27 cellular contexts compared by ENCODE assay signal in the genomic region with DNA sequence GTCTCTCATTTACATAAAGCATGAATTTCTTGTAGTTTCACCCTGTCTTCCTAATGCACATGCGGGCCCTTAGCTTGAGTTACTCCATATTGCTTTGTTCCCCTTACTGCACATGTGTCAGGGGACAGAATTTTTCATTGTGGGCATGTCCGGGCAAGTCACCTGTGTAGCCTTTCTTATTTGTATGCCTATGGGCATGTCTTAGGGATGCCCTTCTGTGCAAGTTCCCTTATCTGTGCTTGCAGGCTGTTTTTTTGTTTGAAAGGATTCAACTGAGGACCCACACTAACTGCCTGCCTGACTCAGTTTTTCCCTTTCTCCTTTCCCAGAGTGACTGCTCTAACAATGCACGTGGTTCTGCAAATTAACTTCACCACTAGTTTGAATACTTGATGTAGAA.
"Had no signal": no experiment of that assay in that cellular context is flagged by ENCODE, and none has a peak within 500 bp of the region (broad histone marks: within the 10 kb centered on the region; RNA-seq: fewer than 3 reads in every experiment).

No MANE protein-coding gene starts in this region.

- H3K4me2 ChIP-seq: hepatocyte, smooth muscle cell had no signal

- H3K4me3 ChIP-seq: colonic mucosa, gastroesophageal sphincter, heart left ventricle, hepatocyte, left lung, pancreas, smooth muscle cell, suprapubic skin, vagina had no signal

- H3K27me3 Mint-ChIP-seq: stimulated activated naive CD8-positive, alpha-beta T cell treated with anti-CD3 and anti-CD28 coated beads, Interleukin-15, amount 100 ng/mL, for 72 hours had no signal

- H3K9me3 Mint-ChIP-seq: stimulated activated naive CD8-positive, alpha-beta T cell treated with anti-CD3 and anti-CD28 coated beads, Interleukin-15, amount 100 ng/mL, for 72 hours had no signal

- H3K27ac ChIP-seq: colonic mucosa, epithelial cell of prostate, gastroesophageal sphincter, heart left ventricle, hepatocyte, left lung, neutrophil, pancreas, suprapubic skin, vagina had no signal

- H3K4me1 ChIP-seq: colonic mucosa, gastroesophageal sphincter, heart left ventricle, left lung, pancreas, suprapubic skin, vagina had no signal

- H3K27ac Mint-ChIP-seq: naive thymus-derived CD8-positive, alpha-beta T cell; nephron progenitor cell; progenitor cell of endocrine pancreas; stimulated activated naive CD8-positive, alpha-beta T cell treated with anti-CD3 and anti-CD28 coated beads, Interleukin-15, amount 100 ng/mL, for 72 hours had no signal

- H2AFZ ChIP-seq: hepatocyte had no signal

- H3K27me3 ChIP-seq: colonic mucosa, gastroesophageal sphincter, heart left ventricle, hepatocyte, left lung, neutrophil, pancreas, suprapubic skin, vagina had no signal

- DNase-seq: colonic mucosa; dermis blood vessel endothelial cell; effector memory CD4-positive, alpha-beta T cell; foreskin fibroblast; heart left ventricle; left cardiac atrium; left lung; naive thymus-derived CD8-positive, alpha-beta T cell; nephron progenitor cell; pancreas; stimulated activated CD4-positive, alpha-beta T cell treated with anti-CD3 and anti-CD28 coated beads, Interleukin-12 subunit alpha, Interleukin-12 subunit beta, amount 100 ng/mL, for 4 hours; stimulated activated CD4-positive, alpha-beta T cell treated with anti-CD3 and anti-CD28 coated beads, Interleukin-1b, Interleukin-23, amount 100 ng/mL, for 48 hours; stimulated activated CD4-positive, alpha-beta T cell treated with anti-CD3 and anti-CD28 coated beads, Interleukin-4, amount 100 ng/mL, for 1 hour; stimulated activated CD8-positive, alpha-beta memory T cell treated with anti-CD3 and anti-CD28 coated beads, Interleukin-4, amount 100 ng/mL, for 48 hours; stimulated activated naive CD4-positive, alpha-beta T cell; stimulated activated naive CD8-positive, alpha-beta T cell treated with anti-CD3 and anti-CD28 coated beads, Interleukin-15, amount 100 ng/mL, for 72 hours; trophoblast cell had no signal

- H3K79me2 ChIP-seq: hepatocyte had no signal

- ATAC-seq: esophagus mucosa; gastroesophageal sphincter; heart left ventricle; left cardiac atrium; left lung; naive thymus-derived CD8-positive, alpha-beta T cell; pancreas; sciatic nerve; stimulated activated naive CD8-positive, alpha-beta T cell treated with anti-CD3 and anti-CD28 coated beads, Interleukin-15, amount 100 ng/mL, for 72 hours had no signal

- H3K4me3 Mint-ChIP-seq: naive thymus-derived CD8-positive, alpha-beta T cell; nephron progenitor cell; stimulated activated naive CD8-positive, alpha-beta T cell treated with anti-CD3 and anti-CD28 coated beads, Interleukin-15, amount 100 ng/mL, for 72 hours had no signal

- H3K4me1 Mint-ChIP-seq: naive thymus-derived CD8-positive, alpha-beta T cell; stimulated activated naive CD8-positive, alpha-beta T cell treated with anti-CD3 and anti-CD28 coated beads, Interleukin-15, amount 100 ng/mL, for 72 hours had no signal

- H3K36me3 ChIP-seq: colonic mucosa, gastroesophageal sphincter, heart left ventricle, left lung, neutrophil, pancreas, suprapubic skin, vagina had no signal

- FAIRE-seq: pancreas had no signal

- H3K9me3 ChIP-seq: colonic mucosa, gastroesophageal sphincter, heart left ventricle, left lung, neutrophil, pancreas, suprapubic skin, vagina had no signal
